In genomic region chrX:54808109-54808604, GRCh38 we compare ENCODE assay signal across 8 cellular contexts. TPM values are rescaled to one million over a fixed set of nuclear protein-coding genes. Genes with fewer than 3 reads are reported as not detected.
DNase-seq lines count a peak whose midpoint lies in the region; FAIRE-seq and TF ChIP-seq lines count a peak whose summit lies in the region.

No MANE protein-coding gene starts in this region.

- peak overlapping the region; percentile 80 for H3K4me3 ChIP-seq in endocrine pancreas (ENCODE audit: control insufficient read depth, insufficient read depth, low read length)

- POLR2A ChIA-PET in HEK293T (lab: Yijun Ruan, JAX), result interaction anchor here (0.5 to 2.9 kb wide), 10 partner anchors 10 to 192 kb away, joined by 3 to 34 read pairs (median 4); partner anchors contain the start of genes APEX2, ITIH6 and TRO

- no peaks in the 10 kb centered on the region for H3K4me1 ChIP-seq in endocrine pancreas (ENCODE audit: control insufficient read depth, insufficient read depth, low read length)

- H3K9me3 ChIP-seq in endocrine pancreas (ENCODE audit: control insufficient read depth, low read length), result no peaks in the 10 kb centered on the region

- H3K27me3 ChIP-seq in endocrine pancreas (ENCODE audit: control insufficient read depth, insufficient read depth, low read length), result no peaks in the 10 kb centered on the region

- H3K9ac ChIP-seq in endocrine pancreas (ENCODE audit: control insufficient read depth, insufficient read depth, low read length), result peak overlapping the region; percentile 47

- no peak for TF ChIP-seq POLR2A in GM12891 (IDR thresholded peaks at IDR 0.05; ENCODE audit: low read depth, low read length)
- no peak for TF ChIP-seq POLR2A in H54 (IDR thresholded peaks at IDR 0.05; ENCODE audit: low read depth, low read length)

- H3K36me3 ChIP-seq in endocrine pancreas (ENCODE audit: control insufficient read depth, insufficient read depth, low read length), result peaks cover 3% of the 10 kb centered on the region

- FAIRE-seq in GM12891 (lab: Jason Lieb, UNC), result no peak
- FAIRE-seq in H54 (lab: Jason Lieb, UNC), result no peak

- CTCF ChIA-PET in HEK293T (lab: Yijun Ruan, JAX), result interaction anchor here (0.6 kb wide), 1 partner anchor 146 kb away, joined by 3 read pairs; no protein-coding TSS in a partner anchor

- DNase-seq in GM12891 (ENCODE audit: insufficient read length, low spot score), result peak; percentile 25
- DNase-seq in HEK293T (ENCODE audit: extremely low spot score), result peak; percentile 60
- DNase-seq in NCI-H1436 treated with DMSO at 0.1 percent for 48 hours (lab: John Stamatoyannopoulos, UW), result peak; percentile 31
- DNase-seq in activated CD4-positive, alpha-beta T cell treated with anti-CD3 and anti-CD28 coated beads, Interleukin-2, amount 50 U/mL, for 1 hour, result peak; percentile 22
- peak; percentile 72 for DNase-seq in midbrain (lab: John Stamatoyannopoulos, UW)
- peak; percentile 26 for DNase-seq in stimulated activated naive CD4-positive, alpha-beta T cell treated with Interleukin-2 at 50 U/mL for 16 hours (lab: John Stamatoyannopoulos, UW)
- DNase-seq in H54 (ENCODE audit: insufficient read length, low spot score), result no peak

TF ChIP-seq in GM12891, 5 proteins besides CTCF, POLR2A, EP300 and RAD21:
- TF ChIP-seq POLR2AphosphoS5 (IDR thresholded peaks at IDR 0.05; ENCODE audit: low read depth, low read length), result no peak
- TF ChIP-seq PAX5 (IDR thresholded peaks at IDR 0.05; ENCODE audit: insufficient read depth, low read length, severe bottlenecking), result no peak
- no peak for TF ChIP-seq POU2F2 (IDR thresholded peaks at IDR 0.05; ENCODE audit: low read depth, low read length)
- TF ChIP-seq SPI1 (IDR thresholded peaks at IDR 0.05; ENCODE audit: low read depth, low read length), result no peak
- TF ChIP-seq TAF1 (IDR thresholded peaks at IDR 0.05; ENCODE audit: low read depth, low read length), result no peak

TF ChIP-seq in HEK293T, 16 proteins besides CTCF, POLR2A, EP300 and RAD21:
- TF ChIP-seq ELF4 (IDR thresholded peaks at IDR 0.05), result no peak
- TF ChIP-seq L3MBTL2 (conservative IDR thresholded peaks at IDR 0.05), result 0 out of 2 replicates have a peak, but pooled peaks have one; percentile 24
- no peak for TF ChIP-seq NFRKB (IDR thresholded peaks at IDR 0.05)

RNA-seq across cellular contexts. Expression of gene MAGED2, which starts 0.6 kb away (rescaled TPM):
- 38.2 TPM for polyA plus RNA-seq in GM12891 (2012; ENCODE audit: low read depth, missing spikeins)

RNA-seq across cellular contexts. Expression of gene ITIH6, which starts 10.1 kb away (rescaled TPM):
- not detected for polyA plus RNA-seq in GM12891 (2012; ENCODE audit: low read depth, missing spikeins)
